ENCODE assay signal across 30 cellular contexts in the genomic region with DNA sequence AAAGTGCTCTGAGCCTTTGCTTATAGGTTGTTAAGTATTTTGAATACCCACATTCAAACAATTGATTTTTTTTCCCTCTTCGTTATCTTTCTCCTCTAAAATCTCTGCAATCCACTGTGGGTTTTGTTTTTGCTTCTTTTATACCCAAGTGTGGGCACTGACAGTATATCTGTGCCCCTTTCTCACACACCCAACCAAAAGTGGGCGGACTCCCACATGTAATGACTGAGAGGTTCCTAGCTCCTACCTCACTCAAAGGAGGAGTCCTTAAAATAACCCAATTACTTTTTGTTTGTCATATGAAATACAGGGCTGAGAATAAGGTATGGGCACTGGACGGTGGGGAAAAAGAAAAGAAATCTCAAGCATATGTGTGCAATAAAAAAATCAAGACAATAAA. TPM values are rescaled to one million over a fixed set of nuclear protein-coding genes. Genes with fewer than 3 reads are reported as not detected.
"Had no signal": no experiment of that assay in that cellular context is flagged by ENCODE, and none has a peak within 500 bp of the region (broad histone marks: within the 10 kb centered on the region; RNA-seq: fewer than 3 reads in every experiment).

No MANE protein-coding gene starts in this region.

- H3K27ac ChIP-seq: ascending aorta, breast epithelium, coronary artery, dorsolateral prefrontal cortex, foreskin keratinocyte, VCaP had no signal

- H3K4me3 ChIP-seq: ascending aorta, breast epithelium, coronary artery, dorsolateral prefrontal cortex, esophagus muscularis mucosa, gastroesophageal sphincter had no signal

- H3K9me3 Mint-ChIP-seq: activated naive CD4-positive, alpha-beta T cell treated with anti-CD3 and anti-CD28 coated beads, Interleukin-2, amount 10 ng/mL, durations not matched to agents 7 days and 5 days; activated naive CD4-positive, alpha-beta T cell treated with anti-CD3 and anti-CD28 coated beads, Interleukin-2, amount 50 U/mL, for 72 hours; activated naive CD8-positive, alpha-beta T cell treated with anti-CD3 and anti-CD28 coated beads, Interleukin-2, amount 10 ng/mL, durations not matched to agents 7 days and 5 days; brain; dendritic cell treated with granulocyte-macrophage colony-stimulating factor and Interleukin-4, amounts not matched to agents 40 ng/mL and 50 ng/mL, for 4 days had no signal

- H3K4me1 ChIP-seq: ascending aorta, breast epithelium, foreskin keratinocyte had no signal

- H3K36me3 Mint-ChIP-seq: activated naive CD4-positive, alpha-beta T cell treated with anti-CD3 and anti-CD28 coated beads, Interleukin-2, amount 10 ng/mL, durations not matched to agents 7 days and 5 days; activated naive CD4-positive, alpha-beta T cell treated with anti-CD3 and anti-CD28 coated beads, Interleukin-2, amount 50 U/mL, for 72 hours; activated naive CD8-positive, alpha-beta T cell treated with anti-CD3 and anti-CD28 coated beads, Interleukin-2, amount 10 ng/mL, durations not matched to agents 7 days and 5 days; brain; WTC11 had no signal

- H3K27ac Mint-ChIP-seq: activated CD4-positive, alpha-beta memory T cell treated with anti-CD3 and anti-CD28 coated beads, Interleukin-2, amount 10 ng/mL, durations not matched to agents 7 days and 5 days; activated CD4-positive, alpha-beta T cell treated with anti-CD3 and anti-CD28 coated beads, Interleukin-2, amount 10 ng/mL, durations not matched to agents 7 days and 5 days; activated naive CD4-positive, alpha-beta T cell treated with anti-CD3 and anti-CD28 coated beads, Interleukin-2, amount 10 ng/mL, durations not matched to agents 7 days and 5 days; activated naive CD4-positive, alpha-beta T cell treated with anti-CD3 and anti-CD28 coated beads, Interleukin-2, amount 50 U/mL, for 72 hours; activated naive CD8-positive, alpha-beta T cell treated with anti-CD3 and anti-CD28 coated beads, Interleukin-2, amount 10 ng/mL, durations not matched to agents 7 days and 5 days; activated T-cell treated with anti-CD3 and anti-CD28 coated beads, Interleukin-2, amount 50 U/mL, for 24 hours; activated T-cell treated with anti-CD3 and anti-CD28 coated beads, Interleukin-2, amount 50 U/mL, for 72 hours; dendritic cell treated with granulocyte-macrophage colony-stimulating factor and Interleukin-4, amounts not matched to agents 40 ng/mL and 50 ng/mL, for 4 days; WTC11 had no signal

- H3K36me3 ChIP-seq: ascending aorta, breast epithelium, esophagus muscularis mucosa, gastroesophageal sphincter had no signal

- H3K4me1 Mint-ChIP-seq: activated CD4-positive, alpha-beta memory T cell treated with anti-CD3 and anti-CD28 coated beads, Interleukin-2, amount 10 ng/mL, durations not matched to agents 7 days and 5 days; activated CD4-positive, alpha-beta T cell treated with anti-CD3 and anti-CD28 coated beads, Interleukin-2, amount 10 ng/mL, durations not matched to agents 7 days and 5 days; activated naive CD4-positive, alpha-beta T cell treated with anti-CD3 and anti-CD28 coated beads, Interleukin-2, amount 10 ng/mL, durations not matched to agents 7 days and 5 days; activated naive CD8-positive, alpha-beta T cell treated with anti-CD3 and anti-CD28 coated beads, Interleukin-2, amount 10 ng/mL, durations not matched to agents 7 days and 5 days; central memory CD8-positive, alpha-beta T cell; WTC11 had no signal

- H3K27me3 Mint-ChIP-seq: activated CD4-positive, alpha-beta memory T cell treated with anti-CD3 and anti-CD28 coated beads, Interleukin-2, amount 10 ng/mL, durations not matched to agents 7 days and 5 days; activated CD4-positive, alpha-beta T cell treated with anti-CD3 and anti-CD28 coated beads, Interleukin-2, amount 10 ng/mL, durations not matched to agents 7 days and 5 days; activated naive CD4-positive, alpha-beta T cell treated with anti-CD3 and anti-CD28 coated beads, Interleukin-2, amount 10 ng/mL, durations not matched to agents 7 days and 5 days; activated naive CD8-positive, alpha-beta T cell treated with anti-CD3 and anti-CD28 coated beads, Interleukin-2, amount 10 ng/mL, durations not matched to agents 7 days and 5 days; activated T-cell treated with anti-CD3 and anti-CD28 coated beads, Interleukin-2, amount 50 U/mL, for 24 hours; brain; central memory CD8-positive, alpha-beta T cell; dendritic cell treated with granulocyte-macrophage colony-stimulating factor and Interleukin-4, amounts not matched to agents 40 ng/mL and 50 ng/mL, for 4 days had no signal

- H3K4me3 Mint-ChIP-seq: activated CD4-positive, alpha-beta memory T cell treated with anti-CD3 and anti-CD28 coated beads, Interleukin-2, amount 10 ng/mL, durations not matched to agents 7 days and 5 days; activated CD4-positive, alpha-beta T cell treated with anti-CD3 and anti-CD28 coated beads, Interleukin-2, amount 10 ng/mL, durations not matched to agents 7 days and 5 days; activated naive CD4-positive, alpha-beta T cell treated with anti-CD3 and anti-CD28 coated beads, Interleukin-2, amount 10 ng/mL, durations not matched to agents 7 days and 5 days; activated naive CD8-positive, alpha-beta T cell treated with anti-CD3 and anti-CD28 coated beads, Interleukin-2, amount 10 ng/mL, durations not matched to agents 7 days and 5 days; activated T-cell treated with anti-CD3 and anti-CD28 coated beads, Interleukin-2, amount 50 U/mL, for 24 hours; activated T-cell treated with anti-CD3 and anti-CD28 coated beads, Interleukin-2, amount 50 U/mL, for 72 hours; brain; central memory CD8-positive, alpha-beta T cell; dendritic cell treated with granulocyte-macrophage colony-stimulating factor and Interleukin-4, amounts not matched to agents 40 ng/mL and 50 ng/mL, for 4 days; WTC11 had no signal

- DNase-seq: activated CD4-positive, alpha-beta memory T cell treated with anti-CD3 and anti-CD28 coated beads, Interleukin-2, amount 10 ng/mL, durations not matched to agents 7 days and 5 days; activated CD4-positive, alpha-beta T cell treated with anti-CD3 and anti-CD28 coated beads for 1 hour; activated CD4-positive, alpha-beta T cell treated with anti-CD3 and anti-CD28 coated beads for 4 hours; activated CD4-positive, alpha-beta T cell treated with anti-CD3 and anti-CD28 coated beads, Interleukin-2, amount 10 ng/mL, durations not matched to agents 7 days and 5 days; activated CD4-positive, alpha-beta T cell treated with anti-CD3 and anti-CD28 coated beads, Interleukin-2, amount 50 U/mL, for 4 hours; activated CD8-positive, alpha-beta memory T cell treated with anti-CD3 and anti-CD28 coated beads, Interleukin-2, amount 50 U/mL, for 48 hours; activated gamma-delta T cell; activated naive CD4-positive, alpha-beta T cell; activated naive CD4-positive, alpha-beta T cell treated with anti-CD3 and anti-CD28 coated beads, Interleukin-2, amount 10 ng/mL, durations not matched to agents 7 days and 5 days; activated naive CD8-positive, alpha-beta T cell treated with anti-CD3 and anti-CD28 coated beads, Interleukin-2, amount 10 ng/mL, durations not matched to agents 7 days and 5 days; activated T-cell treated with anti-CD3 and anti-CD28 coated beads for 4 hours; activated T-cell treated with anti-CD3 and anti-CD28 coated beads, Interleukin-2, amount 50 U/mL, for 24 hours; activated T-cell treated with anti-CD3 and anti-CD28 coated beads, Interleukin-2, amount 50 U/mL, for 72 hours; dorsolateral prefrontal cortex; effector memory CD4-positive, alpha-beta T cell; erythroblast; foreskin keratinocyte; T-helper 2 cell had no signal

- H3K9me3 ChIP-seq: ascending aorta, breast epithelium, esophagus muscularis mucosa, gastroesophageal sphincter had no signal

- ATAC-seq: activated naive CD4-positive, alpha-beta T cell treated with anti-CD3 and anti-CD28 coated beads, Interleukin-2, amount 50 U/mL, for 72 hours; activated T-cell treated with anti-CD3 and anti-CD28 coated beads, Interleukin-2, amount 50 U/mL, for 72 hours; foreskin keratinocyte; gastroesophageal sphincter; WTC11 had no signal

- H3K27me3 ChIP-seq: ascending aorta, breast epithelium, dorsolateral prefrontal cortex, esophagus muscularis mucosa, foreskin keratinocyte, gastroesophageal sphincter had no signal

RNA-seq across cellular contexts. Expression of a gene that starts 51.7 kb away (rescaled TPM):
- total RNA-seq: activated CD4-positive, alpha-beta memory T cell treated with anti-CD3 and anti-CD28 coated beads, Interleukin-2, amount 10 ng/mL, durations not matched to agents 7 days and 5 days; activated CD4-positive, alpha-beta T cell treated with anti-CD3 and anti-CD28 coated beads, Interleukin-2, amount 10 ng/mL, durations not matched to agents 7 days and 5 days; activated naive CD4-positive, alpha-beta T cell treated with anti-CD3 and anti-CD28 coated beads, Interleukin-2, amount 50 U/mL, for 72 hours; activated naive CD8-positive, alpha-beta T cell treated with anti-CD3 and anti-CD28 coated beads, Interleukin-2, amount 10 ng/mL, durations not matched to agents 7 days and 5 days; activated T-cell treated with anti-CD3 and anti-CD28 coated beads, Interleukin-2, amount 50 U/mL, for 72 hours; foreskin keratinocyte; T-helper 1 cell treated with Interleukin-12 subunit alpha and Interleukin-12 subunit beta and Interleukin-4 antibody, amounts not matched to agents 30 ng/mL and 1 ng/mL, for 36 hours had no signal
- polyA plus RNA-seq: foreskin keratinocyte had no signal
